In the genomic region with DNA sequence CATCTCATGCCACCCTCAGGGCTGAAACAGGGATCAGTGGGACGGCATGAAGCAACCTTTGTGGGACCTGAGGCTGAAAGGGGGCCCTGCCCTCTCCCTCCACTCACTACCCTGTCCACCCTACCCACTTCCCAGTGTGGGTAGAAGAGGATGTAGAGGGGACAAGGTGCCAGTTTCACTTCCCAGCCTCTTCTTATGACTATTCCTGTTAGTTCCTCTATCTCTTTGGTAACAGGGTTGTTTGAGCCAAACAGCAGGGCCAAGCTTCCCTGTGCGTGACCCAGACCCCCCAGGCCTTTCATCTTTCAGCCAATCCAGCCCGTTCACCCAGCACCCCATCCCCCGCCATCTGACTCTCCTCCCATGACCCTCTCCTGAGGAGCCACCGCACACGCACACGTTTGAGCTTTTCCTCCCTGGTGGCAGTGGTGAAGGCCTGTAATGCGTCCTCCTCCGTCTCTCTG, we compare ENCODE assay signal across 9 cellular contexts.
DNase-seq lines count a peak whose midpoint lies in the region; ATAC-seq, FAIRE-seq and TF ChIP-seq lines count a peak whose summit lies in the region.
"Had no signal": no experiment of that assay in that cellular context is flagged by ENCODE, and none has a peak within 500 bp of the region (broad histone marks: within the 10 kb centered on the region; RNA-seq: fewer than 3 reads in every experiment).

No MANE protein-coding gene starts in this region.

- WGBS in GM12878 (ENCODE audit: insufficient coverage, insufficient replicate concordance, low lambda C conversion rate, missing lambda C conversion rate), result 48% methylated on average over 9 of the region's 9 CpGs
- 86 to 96% methylated on average over 3 to 8 of the region's 9 CpGs for WGBS in mesodermal cell (ENCODE audit: insufficient coverage in 2 of 2), 2 experiments
- WGBS in thymus, result 90% methylated on average over 9 of the region's 9 CpGs

- peaks cover 0 to 7% of the 10 kb centered on the region in 2 experiments; a peak in 3 of 4 replicates for H3K36me3 ChIP-seq in GM12878 (ENCODE audit: control insufficient read depth in 2 of 2, insufficient read depth in 2 of 2, low read length in 1 of 2)
- peaks cover 19% of the 10 kb centered on the region for H3K36me3 ChIP-seq in mesodermal cell (ENCODE audit: control insufficient read depth, insufficient read depth, low read length)
- H3K36me3 ChIP-seq in thymus (ENCODE audit: control insufficient read depth, insufficient read depth), result peaks cover 84% of the 10 kb centered on the region

- no peak overlapping the region for H3K4me3 Mint-ChIP-seq in T-helper 1 cell treated with Interleukin-12 subunit alpha and Interleukin-12 subunit beta and Interleukin-4 antibody, amounts not matched to agents 30 μg/mL and 1 μg/mL, for 36 hours

- TF ChIP-seq EP300 in GM12878 (IDR thresholded peaks at IDR 0.05; ENCODE audit: borderline replicate concordance in 1 of 2, control insufficient read depth in 1 of 2, low read depth in 2 of 2, low read length in 2 of 2), result 0 out of 4 replicates have a peak, but pooled peaks of 1 of the 2 experiments have one; percentile 37

- CTCF ChIA-PET in GM12878 (lab: Yijun Ruan, JAX), result interaction anchor here (2.0 kb wide), 1 partner anchor 88 kb away, joined by 4 read pairs; no protein-coding TSS in a partner anchor

- POLR2A ChIA-PET in GM12878 (lab: Charles Lee), result interaction anchor here (0.6 kb wide), 1 partner anchor 40 kb away, joined by 4 read pairs; no protein-coding TSS in a partner anchor

- peak; percentile 22 for ATAC-seq in GM12878
- no peak for ATAC-seq in GM21515 (IDR thresholded peaks at IDR 0.05; ENCODE audit: unreplicated experiment)
- ATAC-seq in GM21723 (IDR thresholded peaks at IDR 0.05; ENCODE audit: unreplicated experiment), result no peak

- peaks cover 19% of the 10 kb centered on the region for H3K4me1 Mint-ChIP-seq in T-helper 1 cell treated with Interleukin-12 subunit alpha and Interleukin-12 subunit beta and Interleukin-4 antibody, amounts not matched to agents 30 μg/mL and 1 μg/mL, for 36 hours (ENCODE audit: low read depth)

- no TSS peak for BruUV-seq in GM12878 (replicated peaks; lab: Mats Ljungman, UMichigan)

- no peak for TF ChIP-seq RAD21 in GM12878 (IDR thresholded peaks at IDR 0.05; ENCODE audit: insufficient read depth, low read depth, low read length)

- no peak overlapping the region for H2AFZ ChIP-seq in GM12878 (ENCODE audit: control insufficient read depth, low read depth, low read length)

- no peak for TF ChIP-seq CTCF in GM12878 (IDR thresholded peaks at IDR 0.05 in 2 of 3, conservative IDR thresholded peaks at IDR 0.05 in 1 of 3; ENCODE audit: control insufficient read depth in 2 of 3, extremely low read depth in 1 of 3, insufficient read depth in 1 of 3, low read depth in 3 of 3, low read length in 3 of 3)

- H3K27ac Mint-ChIP-seq in T-helper 1 cell treated with Interleukin-12 subunit alpha and Interleukin-12 subunit beta and Interleukin-4 antibody, amounts not matched to agents 30 μg/mL and 1 μg/mL, for 36 hours, result peak overlapping the region; percentile 41

- no peak for FAIRE-seq in GM12878 (lab: Jason Lieb, UNC)

- intact Hi-C loops in GM12878 (cut with micrococcal nuclease; ENCODE audit: unreplicated experiment), result loop anchor here (5.0 kb wide), 1 partner anchor 250 kb away; no protein-coding TSS in a partner anchor

- no peak for DNase-seq in T-helper 1 cell
- DNase-seq in GM12878 (ENCODE audit: low read depth, low spot score), result no peak
- no peak for DNase-seq in activated CD4-positive, alpha-beta T cell treated with anti-CD3 and anti-CD28 coated beads, Interleukin-2, amount 50 U/mL, for 1 hour

- H3K79me2 ChIP-seq in GM12878 (ENCODE audit: control insufficient read depth, insufficient read depth, low read length), result no peaks in the 10 kb centered on the region

- no peak for TF ChIP-seq POLR2A in GM12878 (IDR thresholded peaks at IDR 0.05; ENCODE audit: low read depth, low read length)

- no peaks in the 10 kb centered on the region for H3K27me3 ChIP-seq in GM12878 (replicated peaks in 1 of 2; ENCODE audit: control insufficient read depth in 2 of 2, insufficient read depth in 2 of 2, low read length in 1 of 2)
- no peaks in the 10 kb centered on the region for H3K27me3 ChIP-seq in thymus (ENCODE audit: control insufficient read depth, insufficient read depth)

- peaks cover 7% of the 10 kb centered on the region for H4K20me1 ChIP-seq in GM12878 (ENCODE audit: control insufficient read depth, insufficient read depth)

- SMC1A ChIA-PET in GM12878 (lab: Charles Lee; ENCODE audit: uncharacterized antibody, unreplicated experiment), result interaction anchor here (1.0 kb wide), 1 partner anchor 16 kb away, joined by 3 read pairs; no protein-coding TSS in a partner anchor

- RAD21 ChIA-PET in GM12878 (lab: Charles Lee; ENCODE audit: unreplicated experiment), result interaction anchor here (3.2 kb wide), 1 partner anchor 250 kb away, joined by 15 read pairs; no protein-coding TSS in a partner anchor

- in situ Hi-C loops in GM12878 (cut with MboI), result no loop called here

- H3K4me3 ChIP-seq in GM12878, result no peak overlapping the region
- H3K4me3 ChIP-seq in mesodermal cell (ENCODE audit: extremely low read depth, insufficient read depth, low read length, poor library complexity, severe bottlenecking), result no peak overlapping the region
- no peak overlapping the region for H3K4me3 ChIP-seq in thymus (ENCODE audit: low read length)

- H3K4me1 ChIP-seq in GM12878 (ENCODE audit: control insufficient read depth, insufficient read depth, low read length), result peaks cover 30% of the 10 kb centered on the region
- peaks cover 70% of the 10 kb centered on the region for H3K4me1 ChIP-seq in mesodermal cell (ENCODE audit: control insufficient read depth, insufficient read depth, low read length, poor library complexity, severe bottlenecking)
- H3K4me1 ChIP-seq in thymus (ENCODE audit: control insufficient read depth, insufficient read depth, low read length), result peaks cover 7% of the 10 kb centered on the region

- H3K9me3 ChIP-seq in GM12878 (replicated peaks; ENCODE audit: control insufficient read depth, insufficient read depth, low read length) (no peaks in the 10 kb centered on the region), mesodermal cell (ENCODE audit: control insufficient read depth, low read length) (no peaks in the 10 kb centered on the region), thymus (ENCODE audit: control insufficient read depth) (no peaks in the 10 kb centered on the region)

- H3K9me3 Mint-ChIP-seq in T-helper 1 cell treated with Interleukin-12 subunit alpha and Interleukin-12 subunit beta and Interleukin-4 antibody, amounts not matched to agents 30 μg/mL and 1 μg/mL, for 36 hours, result no peaks in the 10 kb centered on the region

- H3K27me3 Mint-ChIP-seq in T-helper 1 cell treated with Interleukin-12 subunit alpha and Interleukin-12 subunit beta and Interleukin-4 antibody, amounts not matched to agents 30 μg/mL and 1 μg/mL, for 36 hours (ENCODE audit: low read depth), result no peaks in the 10 kb centered on the region

- H3K9ac ChIP-seq in GM12878 (ENCODE audit: control insufficient read depth, insufficient read depth, low read length), result no peak overlapping the region

- peaks cover 22% of the 10 kb centered on the region for H3K36me3 Mint-ChIP-seq in T-helper 1 cell treated with Interleukin-12 subunit alpha and Interleukin-12 subunit beta and Interleukin-4 antibody, amounts not matched to agents 30 μg/mL and 1 μg/mL, for 36 hours (ENCODE audit: low read depth)

- H3K4me2 ChIP-seq in GM12878 (ENCODE audit: control insufficient read depth, insufficient read depth), result no peak overlapping the region

- H3K27ac ChIP-seq in GM12878 (ENCODE audit: control insufficient read depth, insufficient read depth), result no peak overlapping the region
- H3K27ac ChIP-seq in mesodermal cell (ENCODE audit: low read depth, low read length, severe bottlenecking), result peak overlapping the region; percentile 49
- peak overlapping the region; percentile 68 for H3K27ac ChIP-seq in thymus (ENCODE audit: low read depth)
- H3K27ac ChIP-seq: 22Rv1 had no signal

TF ChIP-seq in GM12878, 131 proteins besides CTCF, POLR2A, EP300 and RAD21 (continues in another document):
- TF ChIP-seq MTA2 (IDR thresholded peaks at IDR 0.05; ENCODE audit: low read depth), result peak; percentile 34; the same call in 1 of the 2 replicates
- TF ChIP-seq WRNIP1 (IDR thresholded peaks at IDR 0.05; ENCODE audit: borderline replicate concordance, low read depth, low read length), result no peak
- no peak for TF ChIP-seq ZZZ3 (IDR thresholded peaks at IDR 0.05; ENCODE audit: control insufficient read depth, insufficient read length, low read depth)
- TF ChIP-seq DPF2 (IDR thresholded peaks at IDR 0.05), result peak; percentile 73
- no peak for TF ChIP-seq NR2C1 (IDR thresholded peaks at IDR 0.05)
- TF ChIP-seq TAF1 (IDR thresholded peaks at IDR 0.05; ENCODE audit: borderline replicate concordance, low read depth, low read length), result no peak
- no peak for TF ChIP-seq POU2F2 (IDR thresholded peaks at IDR 0.05; ENCODE audit: borderline replicate concordance, low read depth, low read length)
- peak; percentile 35 to 68; a peak in 3 of 4 replicates for TF ChIP-seq IKZF2 (IDR thresholded peaks at IDR 0.05)
- TF ChIP-seq SPI1 (IDR thresholded peaks at IDR 0.05; ENCODE audit: borderline replicate concordance, insufficient read depth, low read depth, low read length), result peak; percentile 55; the same call in 1 of the 2 replicates
- TF ChIP-seq CHD4 (IDR thresholded peaks at IDR 0.05), result no peak
- TF ChIP-seq TBL1XR1 (IDR thresholded peaks at IDR 0.05; ENCODE audit: low read depth, low read length), result no peak
- no peak for TF ChIP-seq NR2C2 (IDR thresholded peaks at IDR 0.05; ENCODE audit: borderline replicate concordance, control insufficient read depth, insufficient read length, low read depth)
- peak in 1 of 2 experiments; percentile 46; a peak in 1 of 4 replicates for TF ChIP-seq ETV6 (conservative IDR thresholded peaks at IDR 0.05 in 1 of 2, IDR thresholded peaks at IDR 0.05 in 1 of 2; ENCODE audit: borderline replicate concordance in 1 of 2, low read depth in 1 of 2)
- 0 out of 2 replicates have a peak, but pooled peaks have one; percentile 24 for TF ChIP-seq NR2F1 (conservative IDR thresholded peaks at IDR 0.05)
- peak; percentile 55; the same call in 1 of the 2 replicates for TF ChIP-seq GATAD2B (conservative IDR thresholded peaks at IDR 0.05; ENCODE audit: low read depth)
- peak; percentile 78 for TF ChIP-seq IKZF1 (conservative IDR thresholded peaks at IDR 0.05)
